1 cellular context compared by ENCODE assay signal in genomic region chr11:86453290-86454030, GRCh38.
TF ChIP-seq lines count a peak whose summit lies in the region.

No MANE protein-coding gene starts in this region.

TF ChIP-seq in IMR-90, 13 proteins besides CTCF, POLR2A, EP300 and RAD21:
- TF ChIP-seq CHD1 (IDR thresholded peaks at IDR 0.05; ENCODE audit: low read depth, low read length) (no peak), FOS (IDR thresholded peaks at IDR 0.05; ENCODE audit: low read depth, low read length) (no peak), CEBPB (IDR thresholded peaks at IDR 0.05; ENCODE audit: low read depth, low read length) (no peak), ELK1 (IDR thresholded peaks at IDR 0.05; ENCODE audit: borderline replicate concordance, low read depth, low read length) (no peak), RCOR1 (IDR thresholded peaks at IDR 0.05; ENCODE audit: insufficient replicate concordance, low read length) (no peak), NFE2L2 (IDR thresholded peaks at IDR 0.05; ENCODE audit: low read depth, low read length) (no peak)
